ENCODE assay signal across 1 cellular context in genomic region chr5:16964821-16965220, GRCh38.
TF ChIP-seq lines count a peak whose summit lies in the region.

No MANE protein-coding gene starts in this region.

TF ChIP-seq in GM23338, 12 proteins besides CTCF, POLR2A, EP300 and RAD21 (continued from another document):
- no peak for TF ChIP-seq ZNF462 (CRISPR knock-in tag; IDR thresholded peaks at IDR 0.05)
- TF ChIP-seq STAT1 (IDR thresholded peaks at IDR 0.05; ENCODE audit: unreplicated experiment): no peak
